11 cellular contexts compared by ENCODE assay signal in the genomic region with DNA sequence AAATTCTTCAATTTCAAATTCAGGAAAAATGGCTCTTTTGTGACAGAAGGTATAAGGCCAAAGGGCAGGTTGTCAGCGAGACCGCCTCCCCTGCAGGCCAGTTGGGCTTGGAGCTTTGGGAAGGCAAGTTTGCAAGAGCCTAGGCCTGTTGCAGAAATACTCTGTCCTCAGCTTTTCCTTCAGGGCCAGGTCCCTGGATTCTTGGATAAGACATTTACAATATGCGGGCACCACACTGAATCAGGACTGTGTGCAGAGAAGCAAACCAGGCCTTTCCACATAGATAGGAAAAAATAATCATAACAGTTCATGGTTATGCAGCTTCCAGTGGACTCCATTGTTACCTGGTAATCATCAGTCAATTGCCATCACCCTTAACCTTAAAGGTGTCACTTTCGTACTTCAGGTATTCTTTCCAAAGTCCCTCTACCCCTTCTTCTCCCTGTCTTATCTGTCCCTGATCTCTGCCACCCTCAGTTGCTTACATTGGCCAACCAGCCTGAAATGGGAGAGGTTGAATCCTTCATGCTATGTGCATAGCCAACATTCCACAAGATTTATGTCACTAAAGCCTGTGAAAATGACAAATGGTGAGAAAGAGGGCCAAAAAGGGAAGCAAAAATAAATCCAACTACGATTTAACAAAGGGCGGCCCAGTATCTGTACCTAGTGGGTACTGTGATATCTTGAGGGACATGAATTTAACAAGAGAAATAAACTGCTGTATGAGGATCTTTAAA.
DNase-seq lines count a peak whose midpoint lies in the region; ATAC-seq and TF ChIP-seq lines count a peak whose summit lies in the region.
"Had no signal": no experiment of that assay in that cellular context is flagged by ENCODE, and none has a peak within 500 bp of the region (broad histone marks: within the 10 kb centered on the region; RNA-seq: fewer than 3 reads in every experiment).

No MANE protein-coding gene starts in this region.

- no peak for ATAC-seq in gastrocnemius medialis
- ATAC-seq in activated naive CD4-positive, alpha-beta T cell treated with anti-CD3 and anti-CD28 coated beads, Interleukin-2, amount 50 U/mL, for 72 hours, result no peak
- no peak for ATAC-seq in omental fat pad (ENCODE audit: low FRiP score)

- H3K36me3 ChIP-seq in right atrium auricular region (no peaks in the 10 kb centered on the region), gastrocnemius medialis (no peaks in the 10 kb centered on the region), HAP-1 (replicated peaks) (no peaks in the 10 kb centered on the region)

- H3K27me3 ChIP-seq in right atrium auricular region, result peaks cover 0 to 8% of the 10 kb centered on the region in 2 donors
- H3K27me3 ChIP-seq in gastrocnemius medialis, result no peaks in the 10 kb centered on the region
- H3K27me3 ChIP-seq in HAP-1 (ENCODE audit: low read depth), result no peaks in the 10 kb centered on the region

- in situ Hi-C loops in gastrocnemius medialis (cut with MboI; ENCODE audit: low sequenced_read_pairs in 4 of 4) (loop anchor here in 3 of 4 donors (10.0 to 25.0 kb wide), 3 partner anchors 93 to 453 kb away; no protein-coding TSS in a partner anchor), HAP-1 (cut with MboI; ENCODE audit: low sequenced_read_pairs) (no loop called here)

- TF ChIP-seq POLR2A in gastrocnemius medialis (IDR thresholded peaks at IDR 0.05), result no peak

- no peak overlapping the region for H3K27ac Mint-ChIP-seq in activated naive CD4-positive, alpha-beta T cell treated with anti-CD3 and anti-CD28 coated beads, Interleukin-2, amount 50 U/mL, for 72 hours
- H3K27ac Mint-ChIP-seq: CD4-positive, alpha-beta memory T cell had no signal

- no peaks in the 10 kb centered on the region for H3K9me3 ChIP-seq in right atrium auricular region
- no peaks in the 10 kb centered on the region for H3K9me3 ChIP-seq in gastrocnemius medialis
- H3K9me3 ChIP-seq in HAP-1, result no peaks in the 10 kb centered on the region

- TF ChIP-seq CTCF in right atrium auricular region (IDR thresholded peaks at IDR 0.05) (no peak), gastrocnemius medialis (IDR thresholded peaks at IDR 0.05 in 4 of 5, conservative IDR thresholded peaks at IDR 0.05 in 1 of 5) (no peak), omental fat pad (IDR thresholded peaks at IDR 0.05) (no peak)

- H3K4me1 ChIP-seq in right atrium auricular region (peaks cover 0 to 82% of the 10 kb centered on the region in 2 donors), gastrocnemius medialis (peaks cover 73 to 79% of the 10 kb centered on the region in 2 donors), HAP-1 (peaks cover 54% of the 10 kb centered on the region)

- H3K27ac ChIP-seq in right atrium auricular region (peak overlapping the region; percentile 81 to 84), gastrocnemius medialis (peak overlapping the region; percentile 86 to 90 (median 88))

- H3K36me3 Mint-ChIP-seq in activated naive CD4-positive, alpha-beta T cell treated with anti-CD3 and anti-CD28 coated beads, Interleukin-2, amount 50 U/mL, for 72 hours, result peaks cover 5 to 11% of the 10 kb centered on the region in 2 donors

- intact Hi-C loops in gastrocnemius medialis (cut with DNase I; ENCODE audit: low total_unique reads), result no loop called here

- H3K9me3 Mint-ChIP-seq in activated naive CD4-positive, alpha-beta T cell treated with anti-CD3 and anti-CD28 coated beads, Interleukin-2, amount 50 U/mL, for 72 hours, result no peaks in the 10 kb centered on the region

- H3K4me3 ChIP-seq in right atrium auricular region (no peak overlapping the region), gastrocnemius medialis (no peak overlapping the region), HAP-1 (no peak overlapping the region)

- DNase-seq in EH (ENCODE audit: low read depth) (peak; percentile 83), amniotic epithelial cell (ENCODE audit: low read depth) (peak; percentile 77), right atrium auricular region (ENCODE audit: low spot score) (no peak), gastrocnemius medialis (no peak), HAP-1 (ENCODE audit: low spot score in 2 of 2) (no peak), omental fat pad (ENCODE audit: low spot score) (no peak)
- DNase-seq in activated CD4-positive, alpha-beta T cell treated with anti-CD3 and anti-CD28 coated beads for 48 hours, result no peak
- no peak for DNase-seq in activated naive CD4-positive, alpha-beta T cell treated with anti-CD3 and anti-CD28 coated beads, Interleukin-2, amount 50 U/mL, for 72 hours (ENCODE audit: low spot score in 2 of 2)
- DNase-seq: CD4-positive, alpha-beta memory T cell; central memory CD4-positive, alpha-beta T cell; hippocampal formation had no signal

Comparison
In these comparisons a context has a peak if more than half of its experiments do, and no peak if none do; other contexts are left out.
1. DNase-seq: peak in EH (single experiment) and amniotic epithelial cell (single experiment); none in right atrium auricular region (single experiment), gastrocnemius medialis (0 of 2), HAP-1 (0 of 2), activated CD4-positive, alpha-beta T cell treated with anti-CD3 and anti-CD28 coated beads for 48 hours (single experiment), activated naive CD4-positive, alpha-beta T cell treated with anti-CD3 and anti-CD28 coated beads, Interleukin-2, amount 50 U/mL, for 72 hours (0 of 2) and omental fat pad (single experiment).